22 cellular contexts compared by ENCODE assay signal in genomic region chr2:45127321-45127720, GRCh38.
"Had no signal": no experiment of that assay in that cellular context is flagged by ENCODE, and none has a peak within 500 bp of the region (broad histone marks: within the 10 kb centered on the region; RNA-seq: fewer than 3 reads in every experiment).

No MANE protein-coding gene starts in this region.

- H3K27ac ChIP-seq: colonic mucosa, epithelial cell of prostate, esophagus squamous epithelium, gastrocnemius medialis, heart right ventricle, left lung, lower lobe of right lung had no signal

- H3K27me3 ChIP-seq: colonic mucosa, gastrocnemius medialis, left lung had no signal

- H3K4me3 ChIP-seq: colonic mucosa, esophagus squamous epithelium, gastrocnemius medialis, heart right ventricle, left lung, lower lobe of right lung had no signal

- ATAC-seq: effector memory CD8-positive, alpha-beta T cell; esophagus mucosa; gastrocnemius medialis; heart right ventricle; left cardiac atrium; left lung; left ventricle myocardium superior; lower lobe of right lung had no signal

- DNase-seq: colonic mucosa; cortex of kidney; effector CD8-positive, alpha-beta T cell; effector memory CD8-positive, alpha-beta T cell; endodermal cell; erythroblast; esophagus squamous epithelium; foreskin fibroblast; foreskin melanocyte; gastrocnemius medialis; glutamatergic neuron; head of caudate nucleus; heart right ventricle; hippocampal formation; left cardiac atrium; left lung; left ventricle myocardium superior; lower lobe of right lung; mesendoderm; midbrain had no signal

- H3K36me3 ChIP-seq: colonic mucosa, esophagus squamous epithelium, gastrocnemius medialis, heart right ventricle, left lung, lower lobe of right lung had no signal

- H3K4me1 ChIP-seq: colonic mucosa, esophagus squamous epithelium, gastrocnemius medialis, left lung, lower lobe of right lung had no signal

- H3K9me3 ChIP-seq: colonic mucosa, esophagus squamous epithelium, gastrocnemius medialis, heart right ventricle, left lung, lower lobe of right lung had no signal
